Comparison of ENCODE assay signal across 8 cellular contexts in genomic region chr2:62306751-62307468, GRCh38.
DNase-seq lines count a peak whose midpoint lies in the region; ATAC-seq, FAIRE-seq and TF ChIP-seq lines count a peak whose summit lies in the region.

No MANE protein-coding gene starts in this region.

- peaks cover 17% of the 10 kb centered on the region for H3K4me1 Mint-ChIP-seq in osteocyte (ENCODE audit: unreplicated experiment)

- H3K36me3 Mint-ChIP-seq in osteocyte (ENCODE audit: unreplicated experiment) = no peaks in the 10 kb centered on the region

- DNase-seq in activated gamma-delta T cell treated with Interleukin-2 at 50 U/mL for 16 hours (peak; percentile 22), activated gamma-delta T cell (lab: John Stamatoyannopoulos, UW) (no peak), RCC 7860 (ENCODE audit: low spot score) (peak; percentile 8), T47D (ENCODE audit: low read depth in 1 of 2, low spot score in 1 of 2) (peak; percentile 18 to 94), osteocyte (ENCODE audit: extremely low spot score, unreplicated experiment) (no peak), GOT3 (lab: John Stamatoyannopoulos, UW) (no peak), HK-2 (ENCODE audit: unreplicated experiment) (no peak)

- H3K27ac Mint-ChIP-seq in osteocyte (ENCODE audit: unreplicated experiment) = peak overlapping the region; percentile 39

- H3K9me3 Mint-ChIP-seq in osteocyte (ENCODE audit: unreplicated experiment) = no peaks in the 10 kb centered on the region

- no peak for TF ChIP-seq CTCF in osteocyte (IDR thresholded peaks at IDR 0.05)

- in situ Hi-C loops in T47D (cut with HindIII; ENCODE audit: low pct_unique_long_range_greater_than_20kb, low sequenced_read_pairs) = no loop called here

- FAIRE-seq in RCC 7860 (lab: Jason Lieb, UNC) = no peak

- H3K4me3 Mint-ChIP-seq in osteocyte (ENCODE audit: unreplicated experiment) = no peak overlapping the region

- H3K27me3 Mint-ChIP-seq in osteocyte (ENCODE audit: unreplicated experiment) = peaks cover 7% of the 10 kb centered on the region

- ATAC-seq in HG03432 (IDR thresholded peaks at IDR 0.05; ENCODE audit: unreplicated experiment) = peak; percentile 39

Comparison
In these comparisons a context has a peak if more than half of its experiments do, and no peak if none do; other contexts are left out.
1. DNase-seq: peak in activated gamma-delta T cell treated with Interleukin-2 at 50 U/mL for 16 hours (single experiment), RCC 7860 (single experiment) and T47D (2 of 2); none in activated gamma-delta T cell (single experiment), osteocyte (single experiment), GOT3 (single experiment) and HK-2 (single experiment).